Comparison of ENCODE assay signal across 8 cellular contexts in genomic region chr6:20213271-20213798, GRCh38. TPM values are rescaled to one million over a fixed set of nuclear protein-coding genes. Genes with fewer than 3 reads are reported as not detected.
A peak's percentile ranks its signal among the peaks of the same experiment; 100 is the strongest.
DNase-seq lines count a peak whose midpoint lies in the region; ATAC-seq and TF ChIP-seq lines count a peak whose summit lies in the region.

No MANE protein-coding gene starts in this region.

- no peaks in the 10 kb centered on the region for H3K27me3 ChIP-seq in left ventricle myocardium inferior (ENCODE audit: low read depth)
- H3K27me3 ChIP-seq in left lung = no peaks in the 10 kb centered on the region
- no peaks in the 10 kb centered on the region for H3K27me3 ChIP-seq in tibial artery

- intact Hi-C loops in left ventricle myocardium inferior (cut with micrococcal nuclease) = no loop called here
- intact Hi-C loops in left ventricle myocardium superior (cut with micrococcal nuclease) = no loop called here
- intact Hi-C loops in left lung (cut with DNase I) = no loop called here
- intact Hi-C loops in tibial artery (cut with DNase I; ENCODE audit: low total_unique reads) = loop anchor here (10.0 kb wide), 2 partner anchors 191 to 321 kb away; partner anchors contain the start of genes CDKAL1 and E2F3

- H3K4me1 ChIP-seq in left ventricle myocardium inferior = peaks cover 82% of the 10 kb centered on the region
- H3K4me1 ChIP-seq in left lung = peaks cover 22 to 51% of the 10 kb centered on the region in 2 donors
- H3K4me1 ChIP-seq in tibial artery = peaks cover 0 to 41% (median 20%) of the 10 kb centered on the region in 4 donors

- H3K4me3 Mint-ChIP-seq in activated naive CD4-positive, alpha-beta T cell treated with anti-CD3 and anti-CD28 coated beads, Interleukin-2, amount 10 ng/mL, durations not matched to agents 7 days and 5 days = peak overlapping the region; percentile 88

- H3K36me3 Mint-ChIP-seq in activated naive CD4-positive, alpha-beta T cell treated with anti-CD3 and anti-CD28 coated beads, Interleukin-2, amount 10 ng/mL, durations not matched to agents 7 days and 5 days = peaks cover 1% of the 10 kb centered on the region

- DNase-seq in left ventricle myocardium inferior (no peak), left ventricle myocardium superior (no peak), left lung (no peak), tibial artery (no peak)
- DNase-seq in activated naive CD4-positive, alpha-beta T cell treated with anti-CD3 and anti-CD28 coated beads, Interleukin-2, amount 10 ng/mL, durations not matched to agents 7 days and 5 days = no peak

- H3K27me3 Mint-ChIP-seq in activated naive CD4-positive, alpha-beta T cell treated with anti-CD3 and anti-CD28 coated beads, Interleukin-2, amount 10 ng/mL, durations not matched to agents 7 days and 5 days = peaks cover 8% of the 10 kb centered on the region

- H3K27ac ChIP-seq in left ventricle myocardium inferior (replicated peaks) (peak overlapping the region; percentile 97), left lung (peak overlapping the region; percentile 89 to 95), tibial artery (peak overlapping the region; percentile 86 to 89)

- H3K9me3 ChIP-seq in left ventricle myocardium inferior (replicated peaks) (no peaks in the 10 kb centered on the region), left lung (no peaks in the 10 kb centered on the region), tibial artery (no peaks in the 10 kb centered on the region)

- no peaks in the 10 kb centered on the region for H3K9me3 Mint-ChIP-seq in activated naive CD4-positive, alpha-beta T cell treated with anti-CD3 and anti-CD28 coated beads, Interleukin-2, amount 10 ng/mL, durations not matched to agents 7 days and 5 days

- H3K36me3 ChIP-seq in left ventricle myocardium inferior = no peaks in the 10 kb centered on the region
- H3K36me3 ChIP-seq in left lung = no peaks in the 10 kb centered on the region
- H3K36me3 ChIP-seq in tibial artery = no peaks in the 10 kb centered on the region

- CTCF ChIA-PET in activated naive CD4-positive, alpha-beta T cell treated with anti-CD3 and anti-CD28 coated beads, Interleukin-2, amount 10 ng/mL, durations not matched to agents 7 days and 5 days (lab: Charles Lee) = interaction anchor here (0.6 to 1.9 kb wide), 10 partner anchors 8 to 317 kb away, joined by 3 to 10 read pairs (median 4); no protein-coding TSS in a partner anchor

- H3K4me3 ChIP-seq in left ventricle myocardium inferior = peak overlapping the region; percentile 95
- H3K4me3 ChIP-seq in left lung = peak overlapping the region in 1 of 2 donors; percentile 84
- H3K4me3 ChIP-seq in tibial artery = peak overlapping the region; percentile 90 to 95

- TF ChIP-seq CTCF in left ventricle myocardium inferior (IDR thresholded peaks at IDR 0.05; ENCODE audit: borderline replicate concordance) = no peak
- TF ChIP-seq CTCF in left lung (IDR thresholded peaks at IDR 0.05) = no peak
- TF ChIP-seq CTCF in tibial artery (IDR thresholded peaks at IDR 0.05) = no peak

- H3K4me1 Mint-ChIP-seq in activated naive CD4-positive, alpha-beta T cell treated with anti-CD3 and anti-CD28 coated beads, Interleukin-2, amount 10 ng/mL, durations not matched to agents 7 days and 5 days = peaks cover 41% of the 10 kb centered on the region

- ATAC-seq in left ventricle myocardium superior (no peak), left lung (no peak), HG02884 (IDR thresholded peaks at IDR 0.05; ENCODE audit: unreplicated experiment) (no peak), HG03520 (IDR thresholded peaks at IDR 0.05; ENCODE audit: unreplicated experiment) (no peak), GM21528 (IDR thresholded peaks at IDR 0.05; ENCODE audit: low FRiP score, unreplicated experiment) (no peak)

- H3K27ac Mint-ChIP-seq in activated naive CD4-positive, alpha-beta T cell treated with anti-CD3 and anti-CD28 coated beads, Interleukin-2, amount 10 ng/mL, durations not matched to agents 7 days and 5 days = peak overlapping the region; percentile 98

RNA-seq across cellular contexts. Expression of gene MBOAT1, which starts 1.1 kb away (rescaled TPM):
- 5.6 TPM for total RNA-seq in left ventricle myocardium inferior
- total RNA-seq in left ventricle myocardium superior = 5.0 TPM
- total RNA-seq in left lung = 10 to 100 TPM; 15.8 to 20.7 TPM
